Comparison of ENCODE assay signal across 9 cellular contexts in genomic region chr7:77413861-77414424, GRCh38. TPM values are rescaled to one million over a fixed set of nuclear protein-coding genes. Genes with fewer than 3 reads are reported as not detected.
DNase-seq lines count a peak whose midpoint lies in the region; ATAC-seq, FAIRE-seq and TF ChIP-seq lines count a peak whose summit lies in the region.
"Had no signal": no experiment of that assay in that cellular context is flagged by ENCODE, and none has a peak within 500 bp of the region (broad histone marks: within the 10 kb centered on the region; RNA-seq: fewer than 3 reads in every experiment).

No MANE protein-coding gene starts in this region.

- H3F3A ChIP-seq in neural progenitor cell (ENCODE audit: low read depth): peaks cover 15% of the 10 kb centered on the region

- peaks cover 11% of the 10 kb centered on the region for H3K23me2 ChIP-seq in H9 (ENCODE audit: insufficient read length, low read depth, low read length, poor library complexity, severe bottlenecking)

- H3K27ac ChIP-seq in H9 (ENCODE audit: insufficient read length, low read depth, low read length) (no peak overlapping the region), kidney (ENCODE audit: low read depth in 2 of 2, low read length in 2 of 2) (peak overlapping the region in 1 of 2 donors; percentile 1), neural progenitor cell (no peak overlapping the region)

- peak overlapping the region in 2 of 3 experiments; percentile 7 to 93; a peak in 3 of 7 replicates for H3K27ac Mint-ChIP-seq in H9
- H3K27ac Mint-ChIP-seq in immature natural killer cell: peak overlapping the region; percentile 92 to 99 (median 96)
- H3K27ac Mint-ChIP-seq in stimulated activated memory B cell treated with anti-CD40 and anti-IgM and Interleukin-4, amounts not matched to agents 10 μg/mL and 1 μg/mL and 100 μg/mL, for 72 hours: peak overlapping the region; percentile 92
- H3K27ac Mint-ChIP-seq in neural progenitor cell: no peak overlapping the region

- H3T11ph ChIP-seq in H9 (ENCODE audit: low read length): no peak overlapping the region

- DNase-seq in H9: no peak
- peak; percentile 25 for DNase-seq in adipocyte (ENCODE audit: low read depth)
- DNase-seq in immature natural killer cell: no peak
- no peak for DNase-seq in SHP77 (lab: John Stamatoyannopoulos, UW)
- no peak for DNase-seq in stimulated activated CD4-positive, alpha-beta T cell treated with anti-CD3 and anti-CD28 coated beads, Interleukin-15, amount 100 ng/mL, for 24 hours
- DNase-seq in kidney: no peak
- DNase-seq in neural progenitor cell (ENCODE audit: low spot score): no peak

- no peak overlapping the region for H4K8ac ChIP-seq in H9 (replicated peaks; ENCODE audit: insufficient read length, low read depth, low read length)

- no peaks in the 10 kb centered on the region for H3K36me3 Mint-ChIP-seq in H9 (ENCODE audit: insufficient read depth in 1 of 3, low read depth in 3 of 3)
- peaks cover 0 to 4% (median 0%) of the 10 kb centered on the region in 3 donors for H3K36me3 Mint-ChIP-seq in immature natural killer cell
- H3K36me3 Mint-ChIP-seq in stimulated activated memory B cell treated with anti-CD40 and anti-IgM and Interleukin-4, amounts not matched to agents 10 μg/mL and 1 μg/mL and 100 μg/mL, for 72 hours: peaks cover 6% of the 10 kb centered on the region
- no peaks in the 10 kb centered on the region for H3K36me3 Mint-ChIP-seq in neural progenitor cell

- H2BK15ac ChIP-seq in H9 (ENCODE audit: low read depth, low read length): no peak overlapping the region

- H3K4me3 Mint-ChIP-seq in H9 (peak overlapping the region in 1 of 2 experiments; percentile 11; a peak in 2 of 5 replicates), immature natural killer cell (peak overlapping the region; percentile 86 to 95 (median 92)), neural progenitor cell (no peak overlapping the region)
- peak overlapping the region; percentile 90 for H3K4me3 Mint-ChIP-seq in stimulated activated memory B cell treated with anti-CD40 and anti-IgM and Interleukin-4, amounts not matched to agents 10 μg/mL and 1 μg/mL and 100 μg/mL, for 72 hours

- H3K4me1 Mint-ChIP-seq in H9: peaks cover 34 to 44% of the 10 kb centered on the region in 2 experiments
- H3K4me1 Mint-ChIP-seq in immature natural killer cell: peaks cover 80 to 88% of the 10 kb centered on the region in 2 donors
- H3K4me1 Mint-ChIP-seq in stimulated activated memory B cell treated with anti-CD40 and anti-IgM and Interleukin-4, amounts not matched to agents 10 μg/mL and 1 μg/mL and 100 μg/mL, for 72 hours: peaks cover 84% of the 10 kb centered on the region
- H3K4me1 Mint-ChIP-seq in neural progenitor cell: peaks cover 15% of the 10 kb centered on the region

- H4K20me1 ChIP-seq in H9 (ENCODE audit: control insufficient read depth, insufficient read depth, insufficient read length) (no peaks in the 10 kb centered on the region), neural progenitor cell (ENCODE audit: low read depth) (no peaks in the 10 kb centered on the region)

- H4K91ac ChIP-seq in H9 (ENCODE audit: insufficient read length, low read depth, low read length): no peak overlapping the region

- no peak overlapping the region for H2BK5ac ChIP-seq in H9 (ENCODE audit: insufficient read length, low read length)

- intact Hi-C loops in kidney (cut with DNase I): no loop called here

- H3K9me3 Mint-ChIP-seq in H9 (no peaks in the 10 kb centered on the region; a peak in 2 of 5 replicates), immature natural killer cell (no peaks in the 10 kb centered on the region), neural progenitor cell (peaks cover 2% of the 10 kb centered on the region)
- H3K9me3 Mint-ChIP-seq in stimulated activated memory B cell treated with anti-CD40 and anti-IgM and Interleukin-4, amounts not matched to agents 10 μg/mL and 1 μg/mL and 100 μg/mL, for 72 hours: no peaks in the 10 kb centered on the region

- no peak for ATAC-seq in stimulated activated memory B cell treated with anti-CD40 and anti-IgM and Interleukin-4, amounts not matched to agents 10 μg/mL and 1 μg/mL and 100 μg/mL, for 72 hours
- ATAC-seq: left lobe of liver had no signal

- TF ChIP-seq CTCF in H9 (conservative IDR thresholded peaks at IDR 0.05): no peak
- no peak for TF ChIP-seq CTCF in kidney (IDR thresholded peaks at IDR 0.05; ENCODE audit: borderline replicate concordance, extremely low read depth, insufficient read depth)
- no peak for TF ChIP-seq CTCF in neural progenitor cell (IDR thresholded peaks at IDR 0.05)

- no peak overlapping the region for H2BK12ac ChIP-seq in H9 (ENCODE audit: insufficient read length, low read depth, low read length)

- no peak overlapping the region for H3K4ac ChIP-seq in H9 (ENCODE audit: low read depth, low read length)

- H3K9ac ChIP-seq in H9 (ENCODE audit: extremely low read depth, insufficient read length, low read length): no peak overlapping the region
- peak overlapping the region; percentile 20 for H3K9ac ChIP-seq in adipocyte (ENCODE audit: low read length)
- H3K9ac ChIP-seq in kidney (ENCODE audit: low read length in 2 of 2): no peak overlapping the region
- no peak overlapping the region for H3K9ac ChIP-seq in neural progenitor cell

- no peak overlapping the region for H2BK120ac ChIP-seq in H9 (ENCODE audit: low read depth, low read length, poor library complexity, severe bottlenecking)

- H4K5ac ChIP-seq in H9 (ENCODE audit: insufficient read length, low read depth, low read length): no peak overlapping the region

- no peaks in the 10 kb centered on the region for H3K79me1 ChIP-seq in H9 (ENCODE audit: insufficient read depth, low read depth, low read length, poor library complexity, severe bottlenecking)

- no peak overlapping the region for H3K14ac ChIP-seq in H9 (ENCODE audit: insufficient read depth, low read length)

- peaks cover 31% of the 10 kb centered on the region for H3K27me3 Mint-ChIP-seq in H9 (ENCODE audit: low read depth)
- peaks cover 3 to 14% (median 10%) of the 10 kb centered on the region in 3 donors for H3K27me3 Mint-ChIP-seq in immature natural killer cell (ENCODE audit: low read depth in 3 of 3)
- no peaks in the 10 kb centered on the region for H3K27me3 Mint-ChIP-seq in stimulated activated memory B cell treated with anti-CD40 and anti-IgM and Interleukin-4, amounts not matched to agents 10 μg/mL and 1 μg/mL and 100 μg/mL, for 72 hours
- H3K27me3 Mint-ChIP-seq in neural progenitor cell (ENCODE audit: insufficient read depth, low read depth): peaks cover 20% of the 10 kb centered on the region

- H2BK20ac ChIP-seq in H9 (ENCODE audit: low read depth, low read length, poor library complexity, severe bottlenecking): no peak overlapping the region

- H2AK5ac ChIP-seq in H9 (ENCODE audit: insufficient read length, low read length): no peak overlapping the region

- no peak overlapping the region for H3K18ac ChIP-seq in H9 (ENCODE audit: insufficient read length, low read depth, low read length)

- H3K36me3 ChIP-seq in adipocyte (ENCODE audit: control insufficient read depth, insufficient read depth, low read length, severe bottlenecking): no peaks in the 10 kb centered on the region
- H3K36me3 ChIP-seq in kidney (ENCODE audit: control insufficient read depth in 1 of 2, insufficient read depth in 2 of 2, low read length in 2 of 2): no peaks in the 10 kb centered on the region
- H3K36me3 ChIP-seq in neural progenitor cell: no peaks in the 10 kb centered on the region

- H3K56ac ChIP-seq in H9 (ENCODE audit: insufficient read length, low read depth, low read length): no peak overlapping the region

- H3K23ac ChIP-seq in H9 (ENCODE audit: insufficient read length, low read depth, low read length): no peak overlapping the region

- no peak overlapping the region for H3K4me3 ChIP-seq in adipocyte (ENCODE audit: low read length)
- H3K4me3 ChIP-seq in kidney (ENCODE audit: low read length in 2 of 2): no peak overlapping the region
- no peak overlapping the region for H3K4me3 ChIP-seq in neural progenitor cell

- FAIRE-seq in kidney (lab: Jason Lieb, UNC): no peak

- peaks cover 6% of the 10 kb centered on the region; the same call in 1 of the 2 replicates for H3K4me1 ChIP-seq in H9 (ENCODE audit: insufficient read depth, low read length)
- peaks cover 44% of the 10 kb centered on the region for H3K4me1 ChIP-seq in adipocyte (ENCODE audit: control insufficient read depth, insufficient read depth, low read length)
- H3K4me1 ChIP-seq in kidney (ENCODE audit: control insufficient read depth in 1 of 2, insufficient read depth in 1 of 2, low read depth in 1 of 2, low read length in 2 of 2): peaks cover 6 to 16% of the 10 kb centered on the region in 2 donors
- no peaks in the 10 kb centered on the region for H3K4me1 ChIP-seq in neural progenitor cell

- no peak overlapping the region for H2AFZ ChIP-seq in H9 (ENCODE audit: low read length)
- H2AFZ ChIP-seq in neural progenitor cell (replicated peaks): no peak overlapping the region

- H3K9me3 ChIP-seq in H9 (ENCODE audit: control insufficient read depth, low read depth, low read length): no peaks in the 10 kb centered on the region
- no peaks in the 10 kb centered on the region for H3K9me3 ChIP-seq in adipocyte (ENCODE audit: control insufficient read depth, low read length)
- H3K9me3 ChIP-seq in kidney (ENCODE audit: control insufficient read depth in 1 of 2, low read length in 2 of 2): no peaks in the 10 kb centered on the region
- H3K9me3 ChIP-seq in neural progenitor cell (ENCODE audit: low read depth): no peaks in the 10 kb centered on the region

- H3K27me3 ChIP-seq in H9 (ENCODE audit: insufficient read depth, low read length): peaks cover 2% of the 10 kb centered on the region; the same call in 1 of the 2 replicates
- H3K27me3 ChIP-seq in adipocyte (replicated peaks; ENCODE audit: control insufficient read depth, insufficient read depth, low read length): no peaks in the 10 kb centered on the region
- H3K27me3 ChIP-seq in neural progenitor cell: peaks cover 55% of the 10 kb centered on the region

- H3K79me2 ChIP-seq in H9 (ENCODE audit: insufficient read depth, low read length): no peaks in the 10 kb centered on the region
- no peaks in the 10 kb centered on the region for H3K79me2 ChIP-seq in neural progenitor cell (ENCODE audit: low read depth)

- H3K4me2 ChIP-seq in H9 (ENCODE audit: insufficient read depth, insufficient read length, low read length): peak overlapping the region; percentile 43
- no peak overlapping the region for H3K4me2 ChIP-seq in neural progenitor cell

RNA-seq across cellular contexts. Expression of gene GSAP, which starts 2.2 kb away (rescaled TPM):
- total RNA-seq in H9 (2021) (1.6 and 1.9 TPM in 2 replicates), kidney (29.4 TPM), neural progenitor cell (ENCODE audit: low replicate concordance) (2.0 and 2.6 TPM in 2 replicates)
- polyA plus RNA-seq in immature natural killer cell (10 to 100 TPM; 24.6 to 85.4 (median 55.5) TPM), kidney (ENCODE audit: insufficient read depth, low read depth, low replicate concordance) (11.7 TPM)
